In genomic region chr18:60935046-60935445, GRCh38 we compare ENCODE assay signal across 12 cellular contexts.
"Had no signal": no experiment of that assay in that cellular context is flagged by ENCODE, and none has a peak within 500 bp of the region (broad histone marks: within the 10 kb centered on the region; RNA-seq: fewer than 3 reads in every experiment).

No MANE protein-coding gene starts in this region.

- DNase-seq: activated CD4-positive, alpha-beta T cell treated with anti-CD3 and anti-CD28 coated beads, Interleukin-2, amount 10 ng/mL, durations not matched to agents 7 days and 5 days; activated CD8-positive, alpha-beta memory T cell treated with anti-CD3 and anti-CD28 coated beads for 24 hours; activated T-cell treated with anti-CD3 and anti-CD28 coated beads for 4 hours; amygdala; islet precursor cell; left ventricle myocardium inferior; nephron progenitor cell; sigmoid colon; stimulated activated CD4-positive, alpha-beta T cell treated with anti-CD3 and anti-CD28 coated beads, Interleukin-12 subunit alpha, Interleukin-12 subunit beta, amount 100 ng/mL, for 4 hours; stimulated activated naive CD8-positive, alpha-beta T cell treated with anti-CD3 and anti-CD28 coated beads, Interleukin-15, Interleukin-2, amounts not matched to agents 100 U/mL and 50 U/mL, for 24 hours; uterus had no signal

- H3K36me3 ChIP-seq: left ventricle myocardium inferior, sigmoid colon, thoracic aorta, uterus had no signal

- H3K4me1 ChIP-seq: left ventricle myocardium inferior, sigmoid colon, uterus had no signal

- H3K27ac ChIP-seq: left ventricle myocardium inferior, sigmoid colon, thoracic aorta, uterus had no signal

- H3K9me3 ChIP-seq: left ventricle myocardium inferior, sigmoid colon, thoracic aorta, uterus had no signal

- H3K4me3 ChIP-seq: left ventricle myocardium inferior, sigmoid colon, thoracic aorta, uterus had no signal

- H3K27me3 ChIP-seq: sigmoid colon, uterus had no signal
